Comparison of ENCODE assay signal across 8 cellular contexts in genomic region chr1:19311503-19311930, GRCh38. TPM values are rescaled to one million over a fixed set of nuclear protein-coding genes. Genes with fewer than 3 reads are reported as not detected.
A peak's percentile ranks its signal among the peaks of the same experiment; 100 is the strongest.
DNase-seq lines count a peak whose midpoint lies in the region; ATAC-seq and TF ChIP-seq lines count a peak whose summit lies in the region.

No MANE protein-coding gene starts in this region.

- no peak for DNase-seq in activated CD8-positive, alpha-beta T cell treated with anti-CD3 and anti-CD28 coated beads for 36 hours
- DNase-seq in head of caudate nucleus = peak in 25 of 42 donors; percentile 16 to 61 (median 39)
- DNase-seq in sciatic nerve (ENCODE audit: low spot score) = peak; percentile 70
- DNase-seq in NCI-H187 (lab: John Stamatoyannopoulos, UW) = no peak
- DNase-seq in A172 (ENCODE audit: low spot score) = no peak
- no peak for DNase-seq in activated gamma-delta T cell (lab: John Stamatoyannopoulos, UW)

- ATAC-seq in GM18867 (IDR thresholded peaks at IDR 0.05; ENCODE audit: unreplicated experiment) (peak; percentile 4), HG03139 (IDR thresholded peaks at IDR 0.05; ENCODE audit: unreplicated experiment) (peak; percentile 9), sciatic nerve (peak; percentile 20)
- peak; percentile 22 for ATAC-seq in activated CD8-positive, alpha-beta T cell treated with anti-CD3 and anti-CD28 coated beads for 36 hours

- peak overlapping the region; percentile 90 for H3K4me3 Mint-ChIP-seq in activated CD8-positive, alpha-beta T cell treated with anti-CD3 and anti-CD28 coated beads for 36 hours

- H3K27me3 Mint-ChIP-seq in activated CD8-positive, alpha-beta T cell treated with anti-CD3 and anti-CD28 coated beads for 36 hours = no peaks in the 10 kb centered on the region

- H3K36me3 Mint-ChIP-seq in activated CD8-positive, alpha-beta T cell treated with anti-CD3 and anti-CD28 coated beads for 36 hours (ENCODE audit: low read depth) = peaks cover 8% of the 10 kb centered on the region

- no peak for TF ChIP-seq CTCF in activated CD8-positive, alpha-beta T cell treated with anti-CD3 and anti-CD28 coated beads for 36 hours (IDR thresholded peaks at IDR 0.05)

- intact Hi-C loops in activated CD8-positive, alpha-beta T cell treated with anti-CD3 and anti-CD28 coated beads for 36 hours (cut with micrococcal nuclease) = no loop called here
- intact Hi-C loops in head of caudate nucleus (cut with DNase I) (loop anchor here (5.0 kb wide), 1 partner anchor 59 kb away; the partner anchor contains the start of genes EMC1 and MRTO4), sciatic nerve (cut with DNase I) (no loop called here)

- H3K9me3 Mint-ChIP-seq in activated CD8-positive, alpha-beta T cell treated with anti-CD3 and anti-CD28 coated beads for 36 hours = no peaks in the 10 kb centered on the region

- CTCF ChIA-PET in activated CD8-positive, alpha-beta T cell treated with anti-CD3 and anti-CD28 coated beads for 36 hours (lab: Charles Lee) = interaction anchor here (1.1 to 1.4 kb wide), 2 partner anchors 342 to 350 kb away, joined by 4 read pairs; no protein-coding TSS in a partner anchor

- POLR2A ChIA-PET in activated CD8-positive, alpha-beta T cell treated with anti-CD3 and anti-CD28 coated beads for 36 hours (lab: Charles Lee) = interaction anchor here (0.6 to 2.3 kb wide), 9 partner anchors 10 to 289 kb away, joined by 3 to 8 read pairs (median 4); partner anchors contain the start of genes EMC1 and MRTO4

- peak overlapping the region; percentile 78 for H3K27ac Mint-ChIP-seq in activated CD8-positive, alpha-beta T cell treated with anti-CD3 and anti-CD28 coated beads for 36 hours

- peaks cover 25% of the 10 kb centered on the region for H3K4me1 Mint-ChIP-seq in activated CD8-positive, alpha-beta T cell treated with anti-CD3 and anti-CD28 coated beads for 36 hours (ENCODE audit: low read depth)

RNA-seq across cellular contexts. Expression of gene AKR7A2, which starts 0.4 kb away (rescaled TPM):
- total RNA-seq in activated CD8-positive, alpha-beta T cell treated with anti-CD3 and anti-CD28 coated beads for 36 hours = 10 to 100 TPM; 42.9 to 43.4 TPM
- 35.8 TPM for total RNA-seq in sciatic nerve
- total RNA-seq in A172 (2014; rRNA removed; shearing (Covaris generic)) = 90.9 and 96.0 TPM in 2 replicates

RNA-seq across cellular contexts. Expression of gene SLC66A1, which starts 0.6 kb away (rescaled TPM):
- 1 to 10 TPM; 3.6 TPM for total RNA-seq in activated CD8-positive, alpha-beta T cell treated with anti-CD3 and anti-CD28 coated beads for 36 hours
- 10.8 TPM for total RNA-seq in sciatic nerve
- total RNA-seq in A172 (2014; rRNA removed; shearing (Covaris generic)) = 18.3 and 20.5 TPM in 2 replicates

RNA-seq across cellular contexts. Expression of gene AKR7A3, which starts 22.9 kb away (rescaled TPM):
- under 1 TPM; 0.54 TPM for total RNA-seq in activated CD8-positive, alpha-beta T cell treated with anti-CD3 and anti-CD28 coated beads for 36 hours
- total RNA-seq in sciatic nerve = 1.6 TPM
- total RNA-seq in A172 (2014; rRNA removed; shearing (Covaris generic)) = 0.12 TPM in 1 of 2 replicates, not detected in the other

RNA-seq across cellular contexts. Expression of gene MRTO4, which starts 59.9 kb away (rescaled TPM):
- total RNA-seq in activated CD8-positive, alpha-beta T cell treated with anti-CD3 and anti-CD28 coated beads for 36 hours = 10 to 100 TPM; 90.9 to 93.4 TPM
- total RNA-seq in sciatic nerve = 13.1 TPM
- total RNA-seq in A172 (2014; rRNA removed; shearing (Covaris generic)) = 44.6 and 51.9 TPM in 2 replicates

Comparison
In these comparisons a context has a peak if more than half of its experiments do, and no peak if none do; other contexts are left out.
1. DNase-seq: peak in head of caudate nucleus (25 of 42) and sciatic nerve (single experiment); none in activated CD8-positive, alpha-beta T cell treated with anti-CD3 and anti-CD28 coated beads for 36 hours (single experiment), NCI-H187 (0 of 2), A172 (single experiment) and activated gamma-delta T cell (single experiment).
2. Peak in every context shown above with its lines, with median percentiles within 50 percentile points of each other: ATAC-seq.